In genomic region chr11:12426176-12426575, GRCh38 we compare ENCODE assay signal across 29 cellular contexts.
"Had no signal": no experiment of that assay in that cellular context is flagged by ENCODE, and none has a peak within 500 bp of the region (broad histone marks: within the 10 kb centered on the region; RNA-seq: fewer than 3 reads in every experiment).

No MANE protein-coding gene starts in this region.

- H3K36me3 ChIP-seq: neutrophil, pancreas, prostate gland, right lobe of liver, spleen, stomach, suprapubic skin, tibial artery, transverse colon, upper lobe of left lung, vagina had no signal

- H3K36me3 Mint-ChIP-seq: naive thymus-derived CD4-positive, alpha-beta T cell; natural killer cell; stimulated activated naive B cell treated with anti-CD40 and anti-IgM and Interleukin-4, amounts not matched to agents 10 μg/mL and 1 μg/mL and 100 μg/mL, for 72 hours had no signal

- H3K4me1 Mint-ChIP-seq: naive thymus-derived CD4-positive, alpha-beta T cell; natural killer cell; stimulated activated naive B cell treated with anti-CD40 and anti-IgM and Interleukin-4, amounts not matched to agents 10 μg/mL and 1 μg/mL and 100 μg/mL, for 72 hours had no signal

- H3K9me3 ChIP-seq: neutrophil, pancreas, prostate gland, right lobe of liver, spleen, stomach, suprapubic skin, testis, tibial artery, transverse colon, upper lobe of left lung, vagina had no signal

- ATAC-seq: naive thymus-derived CD4-positive, alpha-beta T cell; natural killer cell; pancreas; right cardiac atrium; right lobe of liver; stimulated activated naive B cell treated with anti-CD40 and anti-IgM and Interleukin-4, amounts not matched to agents 10 μg/mL and 1 μg/mL and 100 μg/mL, for 72 hours had no signal

- DNase-seq: naive thymus-derived CD4-positive, alpha-beta T cell; natural killer cell; nephron progenitor cell; nucleus accumbens; pancreas; right cardiac atrium; right lobe of liver; spleen; stimulated activated CD4-positive, alpha-beta T cell treated with anti-CD3 and anti-CD28 coated beads, Interleukin-12 subunit alpha, Interleukin-12 subunit beta, amount 100 ng/mL, for 4 hours; stimulated activated CD4-positive, alpha-beta T cell treated with anti-CD3 and anti-CD28 coated beads, Interleukin-1b, Interleukin-23, amount 100 ng/mL, for 48 hours; stimulated activated CD4-positive, alpha-beta T cell treated with anti-CD3 and anti-CD28 coated beads, Interleukin-4, amount 100 ng/mL, for 1 hour; stimulated activated CD4-positive, alpha-beta T cell treated with anti-CD3 and anti-CD28 coated beads, Interleukin-4, amount 100 ng/mL, for 4 hours; stimulated activated CD8-positive, alpha-beta memory T cell treated with anti-CD3 and anti-CD28 coated beads, Interleukin-4, amount 100 ng/mL, for 48 hours; stimulated activated naive B cell treated with anti-CD40 and anti-IgM and Interleukin-4, amounts not matched to agents 10 μg/mL and 1 μg/mL and 100 μg/mL, for 72 hours; stimulated activated naive CD4-positive, alpha-beta T cell treated with Interleukin-2 at 50 U/mL for 16 hours; stomach; substantia nigra; testis; tibial artery; transverse colon; upper lobe of left lung had no signal

- H3K4me3 Mint-ChIP-seq: naive thymus-derived CD4-positive, alpha-beta T cell; natural killer cell; nephron progenitor cell; neural crest cell; stimulated activated naive B cell treated with anti-CD40 and anti-IgM and Interleukin-4, amounts not matched to agents 10 μg/mL and 1 μg/mL and 100 μg/mL, for 72 hours; stimulated activated naive CD8-positive, alpha-beta T cell treated with anti-CD3 and anti-CD28 coated beads, Interleukin-15, Interleukin-2, amounts not matched to agents 100 ng/mL and 50 ng/mL, for 24 hours had no signal

- H3K4me1 ChIP-seq: spleen, testis had no signal

- H3K27ac ChIP-seq: neutrophil, pancreas, prostate gland, right lobe of liver, skin epidermis, spleen, suprapubic skin, testis, tibial artery, upper lobe of left lung, vagina had no signal

- H3K9me3 Mint-ChIP-seq: natural killer cell; nephron progenitor cell; neural crest cell; stimulated activated naive B cell treated with anti-CD40 and anti-IgM and Interleukin-4, amounts not matched to agents 10 μg/mL and 1 μg/mL and 100 μg/mL, for 72 hours; stimulated activated naive CD8-positive, alpha-beta T cell treated with anti-CD3 and anti-CD28 coated beads, Interleukin-15, Interleukin-2, amounts not matched to agents 100 ng/mL and 50 ng/mL, for 24 hours had no signal

- H3K4me3 ChIP-seq: pancreas, prostate gland, right lobe of liver, skin epidermis, smooth muscle cell, spleen, stomach, suprapubic skin, testis, tibial artery, transverse colon, upper lobe of left lung, vagina had no signal

- H3K27ac Mint-ChIP-seq: naive thymus-derived CD4-positive, alpha-beta T cell; natural killer cell; stimulated activated naive B cell treated with anti-CD40 and anti-IgM and Interleukin-4, amounts not matched to agents 10 μg/mL and 1 μg/mL and 100 μg/mL, for 72 hours; stimulated activated naive CD8-positive, alpha-beta T cell treated with anti-CD3 and anti-CD28 coated beads, Interleukin-15, Interleukin-2, amounts not matched to agents 100 ng/mL and 50 ng/mL, for 24 hours had no signal

- H3K27me3 ChIP-seq: neutrophil, pancreas, right lobe of liver, spleen, stomach, suprapubic skin, testis, tibial artery, transverse colon, upper lobe of left lung, vagina had no signal
